8 cellular contexts compared by ENCODE assay signal in genomic region chr3:197554562-197555280, GRCh38. TPM values are rescaled to one million over a fixed set of nuclear protein-coding genes. Genes with fewer than 3 reads are reported as not detected.
A peak's percentile ranks its signal among the peaks of the same experiment; 100 is the strongest.
DNase-seq lines count a peak whose midpoint lies in the region; ATAC-seq and TF ChIP-seq lines count a peak whose summit lies in the region.

No MANE protein-coding gene starts in this region.

- no peaks in the 10 kb centered on the region for H4K20me1 ChIP-seq in neural cell (ENCODE audit: insufficient read depth)

- H3K27me3 Mint-ChIP-seq in stimulated activated naive CD8-positive, alpha-beta T cell treated with anti-CD3 and anti-CD28 coated beads, Interleukin-15, amount 100 ng/mL, for 72 hours: peaks cover 27% of the 10 kb centered on the region

- H3K9me2 ChIP-seq in neural cell (ENCODE audit: insufficient read depth, low read length): no peaks in the 10 kb centered on the region

- no peaks in the 10 kb centered on the region for H3K9me3 ChIP-seq in neural cell (ENCODE audit: low read length)

- H3K9me3 Mint-ChIP-seq in stimulated activated naive CD8-positive, alpha-beta T cell treated with anti-CD3 and anti-CD28 coated beads, Interleukin-15, amount 100 ng/mL, for 72 hours: no peaks in the 10 kb centered on the region

- H3K27ac ChIP-seq in neural cell (ENCODE audit: low read length): peak overlapping the region; percentile 92

- TF ChIP-seq POLR2A in Raji (IDR thresholded peaks at IDR 0.05; ENCODE audit: insufficient read depth, low read depth, low read length): peak; percentile 83

- peak overlapping the region; percentile 76 for H3K4me2 ChIP-seq in neural cell (ENCODE audit: low read length)

- H3F3A ChIP-seq in neural cell (ENCODE audit: insufficient read depth, low read length, poor library complexity, severe bottlenecking): no peaks in the 10 kb centered on the region

- H3K79me2 ChIP-seq in neural cell (replicated peaks; ENCODE audit: insufficient read depth, low read length): no peaks in the 10 kb centered on the region

- peak overlapping the region; percentile 74 for H3K4me3 ChIP-seq in H7 (ENCODE audit: insufficient read depth, low read depth, low read length)
- peak overlapping the region; percentile 88 for H3K4me3 ChIP-seq in fibroblast of villous mesenchyme (ENCODE audit: low read depth, low read length)
- peak overlapping the region; percentile 96 for H3K4me3 ChIP-seq in neural cell (ENCODE audit: low read length)

- H3K36me3 ChIP-seq in H7 (replicated peaks; ENCODE audit: control insufficient read depth, insufficient read depth, low read length) (no peaks in the 10 kb centered on the region), neural cell (ENCODE audit: insufficient read depth, low read length) (no peaks in the 10 kb centered on the region)

- ATAC-seq in stimulated activated naive CD8-positive, alpha-beta T cell treated with anti-CD3 and anti-CD28 coated beads, Interleukin-15, amount 100 ng/mL, for 72 hours: peak; percentile 96

- TF ChIP-seq CTCF in fibroblast of villous mesenchyme (IDR thresholded peaks at IDR 0.05; ENCODE audit: insufficient read depth, low read depth, low read length) (peak; percentile 57), neural cell (IDR thresholded peaks at IDR 0.05; ENCODE audit: poor library complexity, severe bottlenecking) (peak; percentile 76)

- peak; percentile 95 for DNase-seq in G401 (ENCODE audit: low spot score)
- peak; percentile 99 for DNase-seq in H7
- peak; percentile 98 for DNase-seq in M059J (ENCODE audit: low read depth)
- DNase-seq in activated gamma-delta T cell (lab: John Stamatoyannopoulos, UW): peak; percentile 87
- peak; percentile 97 for DNase-seq in fibroblast of villous mesenchyme (ENCODE audit: low read depth)
- peak; percentile 95 to 97 for DNase-seq in stimulated activated naive CD8-positive, alpha-beta T cell treated with anti-CD3 and anti-CD28 coated beads, Interleukin-15, amount 100 ng/mL, for 72 hours

- H3K27me3 ChIP-seq in H7 (ENCODE audit: control insufficient read depth, insufficient read depth, low read length) (peaks cover 12% of the 10 kb centered on the region; the same call in 1 of the 2 replicates), neural cell (ENCODE audit: insufficient read depth, low read depth, low read length) (peaks cover 7% of the 10 kb centered on the region)

- peaks cover 35% of the 10 kb centered on the region for H3K4me1 Mint-ChIP-seq in stimulated activated naive CD8-positive, alpha-beta T cell treated with anti-CD3 and anti-CD28 coated beads, Interleukin-15, amount 100 ng/mL, for 72 hours

- in situ Hi-C loops in G401 (cut with HindIII; ENCODE audit: low sequenced_read_pairs): no loop called here

- peak overlapping the region; percentile 92 for H3K4me3 Mint-ChIP-seq in stimulated activated naive CD8-positive, alpha-beta T cell treated with anti-CD3 and anti-CD28 coated beads, Interleukin-15, amount 100 ng/mL, for 72 hours

- peak overlapping the region; percentile 95 to 96 for H3K27ac Mint-ChIP-seq in stimulated activated naive CD8-positive, alpha-beta T cell treated with anti-CD3 and anti-CD28 coated beads, Interleukin-15, amount 100 ng/mL, for 72 hours

- H2AFZ ChIP-seq in neural cell (ENCODE audit: low read depth, low read length): peak overlapping the region; percentile 88

- no peak for TF ChIP-seq RAD21 in neural cell (conservative IDR thresholded peaks at IDR 0.05)

- peak overlapping the region; percentile 95 for H3K9ac ChIP-seq in neural cell (ENCODE audit: low read length)

- peak; percentile 8 for TF ChIP-seq EP300 in neural cell (conservative IDR thresholded peaks at IDR 0.05; ENCODE audit: poor library complexity, severe bottlenecking)

TF ChIP-seq in neural cell, 6 proteins besides CTCF, POLR2A, EP300 and RAD21:
- peak; percentile 89 for TF ChIP-seq POLR2AphosphoS5 (IDR thresholded peaks at IDR 0.05)
- TF ChIP-seq REST (IDR thresholded peaks at IDR 0.05; ENCODE audit: borderline replicate concordance): peak; percentile 45
- peak; percentile 68 for TF ChIP-seq SMC3 (conservative IDR thresholded peaks at IDR 0.05; ENCODE audit: poor library complexity)
- peak; percentile 48 for TF ChIP-seq MXI1 (conservative IDR thresholded peaks at IDR 0.05; ENCODE audit: poor library complexity, severe bottlenecking)
- TF ChIP-seq TAF1 (IDR thresholded peaks at IDR 0.05; ENCODE audit: low read depth): peak; percentile 71
- TF ChIP-seq EZH2 (IDR thresholded peaks at IDR 0.05; ENCODE audit: borderline replicate concordance, insufficient read depth, low read length, poor library complexity, severe bottlenecking): no peak

RNA-seq across cellular contexts. Expression of gene BDH1, which starts 1.0 kb away (rescaled TPM):
- total RNA-seq in G401 (2014; rRNA removed; shearing (Covaris generic)): 0.31 TPM in 1 of 2 replicates, not detected in the other
- total RNA-seq in H7 (2014; rRNA removed; shearing (Covaris generic)): 25.3 and 25.7 TPM in 2 replicates
- 12.4 and 24.7 TPM in 2 replicates for total RNA-seq in M059J (2014; rRNA removed; shearing (Covaris generic))
- 4.8 and 5.2 TPM in 2 replicates for total RNA-seq in fibroblast of villous mesenchyme
- 12.9 and 14.7 TPM in 2 replicates for polyA plus RNA-seq in neural cell
- 11.7 and 12.6 TPM in 2 replicates for polyA minus RNA-seq in neural cell

Comparison
In these comparisons a context has a peak if more than half of its experiments do, and no peak if none do; other contexts are left out.
1. Peak in every context shown above with its lines: DNase-seq, ATAC-seq, H3K4me3 ChIP-seq and H3K27ac ChIP-seq.